9 cellular contexts compared by ENCODE assay signal in genomic region chr7:24718977-24719491, GRCh38. TPM values are rescaled to one million over a fixed set of nuclear protein-coding genes. Genes with fewer than 3 reads are reported as not detected.
DNase-seq lines count a peak whose midpoint lies in the region; ATAC-seq and TF ChIP-seq lines count a peak whose summit lies in the region.
"Had no signal": no experiment of that assay in that cellular context is flagged by ENCODE, and none has a peak within 500 bp of the region (broad histone marks: within the 10 kb centered on the region; RNA-seq: fewer than 3 reads in every experiment).

No MANE protein-coding gene starts in this region.

- DNase-seq in esophagus muscularis mucosa (ENCODE audit: extremely low spot score) (peak; percentile 53), right lobe of liver (no peak), erythroblast (lab: John Stamatoyannopoulos, UW) (no peak), putamen (ENCODE audit: low spot score) (no peak)
- no peak for DNase-seq in activated T-cell treated with anti-CD3 and anti-CD28 coated beads, Interleukin-2, amount 50 U/mL, for 1 hour
- DNase-seq: PC-3 had no signal

- H3K4me3 ChIP-seq in esophagus muscularis mucosa (no peak overlapping the region), right lobe of liver (no peak overlapping the region)

- no peaks in the 10 kb centered on the region for H3K9me3 ChIP-seq in esophagus muscularis mucosa
- no peaks in the 10 kb centered on the region for H3K9me3 ChIP-seq in right lobe of liver

- no peak for TF ChIP-seq EP300 in esophagus muscularis mucosa (IDR thresholded peaks at IDR 0.05)

- H3K36me3 ChIP-seq in esophagus muscularis mucosa: peaks cover 0 to 24% (median 0%) of the 10 kb centered on the region in 4 donors
- H3K36me3 ChIP-seq in right lobe of liver: no peaks in the 10 kb centered on the region

- H3K27ac ChIP-seq in esophagus muscularis mucosa (replicated peaks in 1 of 4) (no peak overlapping the region), right lobe of liver (no peak overlapping the region)

- TF ChIP-seq POLR2A in esophagus muscularis mucosa (IDR thresholded peaks at IDR 0.05; ENCODE audit: low read depth) (no peak), right lobe of liver (IDR thresholded peaks at IDR 0.05) (no peak), erythroblast (IDR thresholded peaks at IDR 0.05; ENCODE audit: low read length) (no peak)

- no peaks in the 10 kb centered on the region for H3K4me1 ChIP-seq in esophagus muscularis mucosa
- H3K4me1 ChIP-seq in right lobe of liver: no peaks in the 10 kb centered on the region

- TF ChIP-seq CTCF in esophagus muscularis mucosa (IDR thresholded peaks at IDR 0.05): no peak
- no peak for TF ChIP-seq CTCF in right lobe of liver (IDR thresholded peaks at IDR 0.05)

- intact Hi-C loops in esophagus muscularis mucosa (cut with DNase I) (no loop called here), right lobe of liver (cut with DNase I) (no loop called here)

- ATAC-seq in GM18519 (IDR thresholded peaks at IDR 0.05; ENCODE audit: low FRiP score, unreplicated experiment) (peak; percentile 43), GM21528 (IDR thresholded peaks at IDR 0.05; ENCODE audit: low FRiP score, unreplicated experiment) (peak; percentile 59), HG03457 (IDR thresholded peaks at IDR 0.05; ENCODE audit: unreplicated experiment) (peak; percentile 55), right lobe of liver (no peak)
- ATAC-seq: PC-3 had no signal

- 73% methylated on average over 12 of the region's 13 CpGs for WGBS in esophagus muscularis mucosa
- WGBS in right lobe of liver (ENCODE audit: insufficient coverage, low coverage, low lambda C conversion rate, missing lambda C conversion rate): 71% methylated on average over 6 of the region's 13 CpGs

- H3K27me3 ChIP-seq in esophagus muscularis mucosa (no peaks in the 10 kb centered on the region), right lobe of liver (no peaks in the 10 kb centered on the region)

RNA-seq across cellular contexts. Expression of gene GSDME, which starts 38.2 kb away (rescaled TPM):
- total RNA-seq in esophagus muscularis mucosa (10 to 100 TPM in 3 of 4 donors, 1 to 10 TPM in 1; 6.5 to 12.2 (median 11.0) TPM), right lobe of liver (10 to 100 TPM in 1 of 6 experiments, 1 to 10 TPM in 5; 3.1 to 10.2 (median 5.8) TPM)

Comparison
In these comparisons a context has a peak if more than half of its experiments do, and no peak if none do; other contexts are left out.
1. ATAC-seq: peak in GM18519 (single experiment), GM21528 (single experiment) and HG03457 (single experiment); none in right lobe of liver (0 of 4).